Comparison of ENCODE assay signal across 20 cellular contexts in genomic region chr16:62664566-62664965, GRCh38.
"Had no signal": no experiment of that assay in that cellular context is flagged by ENCODE, and none has a peak within 500 bp of the region (broad histone marks: within the 10 kb centered on the region; RNA-seq: fewer than 3 reads in every experiment).

No MANE protein-coding gene starts in this region.

- H3K4me1 ChIP-seq: foreskin keratinocyte, right atrium auricular region, sigmoid colon, stomach had no signal

- H3K27ac Mint-ChIP-seq: dendritic cell treated with granulocyte-macrophage colony-stimulating factor and Interleukin-4, amounts not matched to agents 40 ng/mL and 50 ng/mL, for 4 days; natural killer cell treated with Interleukin-12 subunit alpha and Interleukin-12 subunit beta and Interleukin-15 and Interleukin-18, amount 100 ng/mL, for 72 hours had no signal

- H3K4me3 ChIP-seq: lung, right atrium auricular region, sigmoid colon, skin epidermis, stomach had no signal

- H3K27ac ChIP-seq: foreskin keratinocyte, neutrophil, right atrium auricular region, sigmoid colon, skin epidermis, stomach had no signal

- H3K9me3 ChIP-seq: neutrophil, right atrium auricular region had no signal

- ATAC-seq: foreskin keratinocyte; left colon; left ventricle myocardium superior; natural killer cell treated with Interleukin-12 subunit alpha and Interleukin-12 subunit beta and Interleukin-15 and Interleukin-18, amount 100 ng/mL, for 72 hours had no signal

- DNase-seq: erythroblast; foreskin keratinocyte; kidney; left colon; left ventricle myocardium superior; mesenchymal stem cell; sigmoid colon; stimulated activated CD4-positive, alpha-beta T cell treated with anti-CD3 and anti-CD28 coated beads, Interleukin-2, amount 100 ng/mL, for 24 hours; stimulated activated CD4-positive, alpha-beta T cell treated with anti-CD3 and anti-CD28 coated beads, Interleukin-4, amount 100 ng/mL, for 4 hours; stimulated activated naive CD4-positive, alpha-beta T cell; stomach; trophoblast cell had no signal

- FAIRE-seq: colon, endothelial cell of umbilical vein, kidney had no signal

- H3K36me3 ChIP-seq: neutrophil, right atrium auricular region, sigmoid colon, stomach had no signal

- H3K4me3 Mint-ChIP-seq: dendritic cell treated with granulocyte-macrophage colony-stimulating factor and Interleukin-4, amounts not matched to agents 40 ng/mL and 50 ng/mL, for 4 days; natural killer cell treated with Interleukin-12 subunit alpha and Interleukin-12 subunit beta and Interleukin-15 and Interleukin-18, amount 100 ng/mL, for 72 hours had no signal

- H3K27me3 ChIP-seq: foreskin keratinocyte, neutrophil, right atrium auricular region, sigmoid colon, stomach had no signal

- H3K27me3 Mint-ChIP-seq: dendritic cell treated with granulocyte-macrophage colony-stimulating factor and Interleukin-4, amounts not matched to agents 40 ng/mL and 50 ng/mL, for 4 days; natural killer cell treated with Interleukin-12 subunit alpha and Interleukin-12 subunit beta and Interleukin-15 and Interleukin-18, amount 100 ng/mL, for 72 hours had no signal
